ENCODE assay signal across 1 cellular context in the genomic region with DNA sequence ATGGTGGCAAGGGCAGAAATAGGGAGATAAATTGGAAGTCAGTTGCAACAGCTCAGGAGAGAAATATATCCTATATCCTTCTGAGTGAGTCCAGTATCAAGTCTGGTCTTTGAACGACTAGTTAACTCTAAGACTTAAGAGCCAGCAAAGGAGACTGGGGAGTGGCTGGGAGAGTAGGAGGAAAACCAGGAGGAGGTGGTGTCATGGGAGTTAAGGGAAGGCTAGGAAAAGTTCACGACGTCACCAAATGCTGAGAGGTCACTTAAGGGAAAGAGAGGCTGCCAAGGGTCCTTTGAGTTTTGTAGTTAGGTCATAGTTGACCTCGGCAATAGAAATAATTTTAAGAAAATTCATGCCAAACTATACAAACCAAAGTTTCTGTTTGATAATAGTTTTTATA.
TF ChIP-seq lines count a peak whose summit lies in the region.

No MANE protein-coding gene starts in this region.

TF ChIP-seq in WTC11, 78 proteins besides CTCF, POLR2A, EP300 and RAD21 (continued from another document):
- TF ChIP-seq, protein P1, sequence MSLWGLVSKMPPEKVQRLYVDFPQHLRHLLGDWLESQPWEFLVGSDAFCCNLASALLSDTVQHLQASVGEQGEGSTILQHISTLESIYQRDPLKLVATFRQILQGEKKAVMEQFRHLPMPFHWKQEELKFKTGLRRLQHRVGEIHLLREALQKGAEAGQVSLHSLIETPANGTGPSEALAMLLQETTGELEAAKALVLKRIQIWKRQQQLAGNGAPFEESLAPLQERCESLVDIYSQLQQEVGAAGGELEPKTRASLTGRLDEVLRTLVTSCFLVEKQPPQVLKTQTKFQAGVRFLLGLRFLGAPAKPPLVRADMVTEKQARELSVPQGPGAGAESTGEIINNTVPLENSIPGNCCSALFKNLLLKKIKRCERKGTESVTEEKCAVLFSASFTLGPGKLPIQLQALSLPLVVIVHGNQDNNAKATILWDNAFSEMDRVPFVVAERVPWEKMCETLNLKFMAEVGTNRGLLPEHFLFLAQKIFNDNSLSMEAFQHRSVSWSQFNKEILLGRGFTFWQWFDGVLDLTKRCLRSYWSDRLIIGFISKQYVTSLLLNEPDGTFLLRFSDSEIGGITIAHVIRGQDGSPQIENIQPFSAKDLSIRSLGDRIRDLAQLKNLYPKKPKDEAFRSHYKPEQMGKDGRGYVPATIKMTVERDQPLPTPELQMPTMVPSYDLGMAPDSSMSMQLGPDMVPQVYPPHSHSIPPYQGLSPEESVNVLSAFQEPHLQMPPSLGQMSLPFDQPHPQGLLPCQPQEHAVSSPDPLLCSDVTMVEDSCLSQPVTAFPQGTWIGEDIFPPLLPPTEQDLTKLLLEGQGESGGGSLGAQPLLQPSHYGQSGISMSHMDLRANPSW (CRISPR knock-in tag; conservative IDR thresholded peaks at IDR 0.05; ENCODE audit: low read depth) = no peak
- TF ChIP-seq FOXP1 (CRISPR knock-in tag; IDR thresholded peaks at IDR 0.05; ENCODE audit: borderline replicate concordance) (no peak), FOXK1 (CRISPR knock-in tag; IDR thresholded peaks at IDR 0.05) (no peak), ATF1 (CRISPR knock-in tag; IDR thresholded peaks at IDR 0.05) (no peak), GTF2I (CRISPR knock-in tag; conservative IDR thresholded peaks at IDR 0.05) (no peak), PRRX2 (CRISPR knock-in tag; IDR thresholded peaks at IDR 0.05) (no peak), ZBTB21 (CRISPR knock-in tag; IDR thresholded peaks at IDR 0.05; ENCODE audit: borderline replicate concordance) (no peak), ZNF219 (CRISPR knock-in tag; IDR thresholded peaks at IDR 0.05; ENCODE audit: borderline replicate concordance) (no peak)
- TF ChIP-seq, protein P2, sequence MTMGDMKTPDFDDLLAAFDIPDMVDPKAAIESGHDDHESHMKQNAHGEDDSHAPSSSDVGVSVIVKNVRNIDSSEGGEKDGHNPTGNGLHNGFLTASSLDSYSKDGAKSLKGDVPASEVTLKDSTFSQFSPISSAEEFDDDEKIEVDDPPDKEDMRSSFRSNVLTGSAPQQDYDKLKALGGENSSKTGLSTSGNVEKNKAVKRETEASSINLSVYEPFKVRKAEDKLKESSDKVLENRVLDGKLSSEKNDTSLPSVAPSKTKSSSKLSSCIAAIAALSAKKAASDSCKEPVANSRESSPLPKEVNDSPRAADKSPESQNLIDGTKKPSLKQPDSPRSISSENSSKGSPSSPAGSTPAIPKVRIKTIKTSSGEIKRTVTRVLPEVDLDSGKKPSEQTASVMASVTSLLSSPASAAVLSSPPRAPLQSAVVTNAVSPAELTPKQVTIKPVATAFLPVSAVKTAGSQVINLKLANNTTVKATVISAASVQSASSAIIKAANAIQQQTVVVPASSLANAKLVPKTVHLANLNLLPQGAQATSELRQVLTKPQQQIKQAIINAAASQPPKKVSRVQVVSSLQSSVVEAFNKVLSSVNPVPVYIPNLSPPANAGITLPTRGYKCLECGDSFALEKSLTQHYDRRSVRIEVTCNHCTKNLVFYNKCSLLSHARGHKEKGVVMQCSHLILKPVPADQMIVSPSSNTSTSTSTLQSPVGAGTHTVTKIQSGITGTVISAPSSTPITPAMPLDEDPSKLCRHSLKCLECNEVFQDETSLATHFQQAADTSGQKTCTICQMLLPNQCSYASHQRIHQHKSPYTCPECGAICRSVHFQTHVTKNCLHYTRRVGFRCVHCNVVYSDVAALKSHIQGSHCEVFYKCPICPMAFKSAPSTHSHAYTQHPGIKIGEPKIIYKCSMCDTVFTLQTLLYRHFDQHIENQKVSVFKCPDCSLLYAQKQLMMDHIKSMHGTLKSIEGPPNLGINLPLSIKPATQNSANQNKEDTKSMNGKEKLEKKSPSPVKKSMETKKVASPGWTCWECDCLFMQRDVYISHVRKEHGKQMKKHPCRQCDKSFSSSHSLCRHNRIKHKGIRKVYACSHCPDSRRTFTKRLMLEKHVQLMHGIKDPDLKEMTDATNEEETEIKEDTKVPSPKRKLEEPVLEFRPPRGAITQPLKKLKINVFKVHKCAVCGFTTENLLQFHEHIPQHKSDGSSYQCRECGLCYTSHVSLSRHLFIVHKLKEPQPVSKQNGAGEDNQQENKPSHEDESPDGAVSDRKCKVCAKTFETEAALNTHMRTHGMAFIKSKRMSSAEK (CRISPR knock-in tag; IDR thresholded peaks at IDR 0.05; ENCODE audit: borderline replicate concordance) = no peak
- TF ChIP-seq, protein P3, sequence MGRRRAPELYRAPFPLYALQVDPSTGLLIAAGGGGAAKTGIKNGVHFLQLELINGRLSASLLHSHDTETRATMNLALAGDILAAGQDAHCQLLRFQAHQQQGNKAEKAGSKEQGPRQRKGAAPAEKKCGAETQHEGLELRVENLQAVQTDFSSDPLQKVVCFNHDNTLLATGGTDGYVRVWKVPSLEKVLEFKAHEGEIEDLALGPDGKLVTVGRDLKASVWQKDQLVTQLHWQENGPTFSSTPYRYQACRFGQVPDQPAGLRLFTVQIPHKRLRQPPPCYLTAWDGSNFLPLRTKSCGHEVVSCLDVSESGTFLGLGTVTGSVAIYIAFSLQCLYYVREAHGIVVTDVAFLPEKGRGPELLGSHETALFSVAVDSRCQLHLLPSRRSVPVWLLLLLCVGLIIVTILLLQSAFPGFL (CRISPR knock-in tag; IDR thresholded peaks at IDR 0.05; ENCODE audit: borderline replicate concordance) = no peak
